Comparison of ENCODE assay signal across 8 cellular contexts in genomic region chr21:42496839-42497202, GRCh38. TPM values are rescaled to one million over a fixed set of nuclear protein-coding genes. Genes with fewer than 3 reads are reported as not detected.
A peak's percentile ranks its signal among the peaks of the same experiment; 100 is the strongest.
DNase-seq lines count a peak whose midpoint lies in the region; ATAC-seq lines count a peak whose summit lies in the region.

No MANE protein-coding gene starts in this region.

- CTCF ChIA-PET in activated naive CD4-positive, alpha-beta T cell treated with anti-CD3 and anti-CD28 coated beads for 36 hours (lab: Charles Lee): interaction anchor here (1.1 kb wide), 1 partner anchor 18 kb away, joined by 3 read pairs; no protein-coding TSS in a partner anchor

- no peaks in the 10 kb centered on the region for H3K9me3 Mint-ChIP-seq in activated naive CD4-positive, alpha-beta T cell treated with anti-CD3 and anti-CD28 coated beads for 36 hours
- H3K9me3 Mint-ChIP-seq in activated naive CD4-positive, alpha-beta T cell treated with anti-CD3 and anti-CD28 coated beads, Interleukin-2, amount 50 U/mL, for 72 hours: no peaks in the 10 kb centered on the region
- no peaks in the 10 kb centered on the region for H3K9me3 Mint-ChIP-seq in stimulated activated effector memory CD8-positive, alpha-beta T cell treated with anti-CD3 and anti-CD28 coated beads, Interleukin-12 subunit alpha, Interleukin-12 subunit beta, amount 100 ng/mL, for 72 hours

- no peaks in the 10 kb centered on the region for H3K27me3 Mint-ChIP-seq in activated naive CD4-positive, alpha-beta T cell treated with anti-CD3 and anti-CD28 coated beads for 36 hours (ENCODE audit: low read depth)

- H3K9ac ChIP-seq in iPS-15b (ENCODE audit: low read depth, low read length): peak overlapping the region; percentile 17

- H3K9me3 ChIP-seq in iPS-15b (ENCODE audit: control insufficient read depth, insufficient read depth, low read length): no peaks in the 10 kb centered on the region

- H3K4me1 Mint-ChIP-seq in activated naive CD4-positive, alpha-beta T cell treated with anti-CD3 and anti-CD28 coated beads for 36 hours (ENCODE audit: low read depth): peaks cover 24% of the 10 kb centered on the region
- H3K4me1 Mint-ChIP-seq in stimulated activated effector memory CD8-positive, alpha-beta T cell treated with anti-CD3 and anti-CD28 coated beads, Interleukin-12 subunit alpha, Interleukin-12 subunit beta, amount 100 ng/mL, for 72 hours: peaks cover 16% of the 10 kb centered on the region

- intact Hi-C loops in activated naive CD4-positive, alpha-beta T cell treated with anti-CD3 and anti-CD28 coated beads for 36 hours (cut with micrococcal nuclease): loop anchor here (1.0 to 2.0 kb wide), 3 partner anchors 18 to 32 kb away; no protein-coding TSS in a partner anchor

- H3K27me3 ChIP-seq in iPS-15b (ENCODE audit: control insufficient read depth, insufficient read depth, low read length): peaks cover 7% of the 10 kb centered on the region

- no peaks in the 10 kb centered on the region for H3K36me3 Mint-ChIP-seq in activated naive CD4-positive, alpha-beta T cell treated with anti-CD3 and anti-CD28 coated beads for 36 hours (ENCODE audit: low read depth)
- H3K36me3 Mint-ChIP-seq in activated naive CD4-positive, alpha-beta T cell treated with anti-CD3 and anti-CD28 coated beads, Interleukin-2, amount 50 U/mL, for 72 hours: no peaks in the 10 kb centered on the region
- H3K36me3 Mint-ChIP-seq in stimulated activated effector memory CD8-positive, alpha-beta T cell treated with anti-CD3 and anti-CD28 coated beads, Interleukin-12 subunit alpha, Interleukin-12 subunit beta, amount 100 ng/mL, for 72 hours: no peaks in the 10 kb centered on the region

- peaks cover 6% of the 10 kb centered on the region for H3K4me1 ChIP-seq in iPS-15b (ENCODE audit: control insufficient read depth, insufficient read depth, low read length)

- H3K27ac Mint-ChIP-seq in activated naive CD4-positive, alpha-beta T cell treated with anti-CD3 and anti-CD28 coated beads for 36 hours: peak overlapping the region; percentile 84
- peak overlapping the region; percentile 81 to 92 for H3K27ac Mint-ChIP-seq in activated naive CD4-positive, alpha-beta T cell treated with anti-CD3 and anti-CD28 coated beads, Interleukin-2, amount 50 U/mL, for 72 hours
- H3K27ac Mint-ChIP-seq in stimulated activated effector memory CD8-positive, alpha-beta T cell treated with anti-CD3 and anti-CD28 coated beads, Interleukin-12 subunit alpha, Interleukin-12 subunit beta, amount 100 ng/mL, for 72 hours: peak overlapping the region; percentile 91

- DNase-seq in activated naive CD4-positive, alpha-beta T cell treated with anti-CD3 and anti-CD28 coated beads for 36 hours: no peak
- DNase-seq in activated naive CD4-positive, alpha-beta T cell treated with anti-CD3 and anti-CD28 coated beads, Interleukin-2, amount 50 U/mL, for 16 hours: no peak
- no peak for DNase-seq in activated naive CD4-positive, alpha-beta T cell treated with anti-CD3 and anti-CD28 coated beads, Interleukin-2, amount 50 U/mL, for 72 hours (ENCODE audit: low spot score in 2 of 2)
- no peak for DNase-seq in stimulated activated effector memory CD8-positive, alpha-beta T cell treated with anti-CD3 and anti-CD28 coated beads, Interleukin-12 subunit alpha, Interleukin-12 subunit beta, amount 100 ng/mL, for 72 hours (ENCODE audit: low spot score in 2 of 2)
- DNase-seq in activated CD4-positive, alpha-beta T cell treated with anti-CD3 and anti-CD28 coated beads, Interleukin-2, amount 50 U/mL, for 48 hours: no peak

- peak overlapping the region; percentile 82 for H3K4me3 ChIP-seq in iPS-15b (ENCODE audit: low read depth, low read length)

- H3K4me3 Mint-ChIP-seq in activated naive CD4-positive, alpha-beta T cell treated with anti-CD3 and anti-CD28 coated beads for 36 hours: peak overlapping the region; percentile 89
- peak overlapping the region; percentile 88 for H3K4me3 Mint-ChIP-seq in stimulated activated effector memory CD8-positive, alpha-beta T cell treated with anti-CD3 and anti-CD28 coated beads, Interleukin-12 subunit alpha, Interleukin-12 subunit beta, amount 100 ng/mL, for 72 hours

- no peaks in the 10 kb centered on the region for H3K36me3 ChIP-seq in iPS-15b (ENCODE audit: control insufficient read depth, insufficient read depth, low read length)

- no peak for ATAC-seq in activated naive CD4-positive, alpha-beta T cell treated with anti-CD3 and anti-CD28 coated beads, Interleukin-2, amount 50 U/mL, for 72 hours
- ATAC-seq in stimulated activated effector memory CD8-positive, alpha-beta T cell treated with anti-CD3 and anti-CD28 coated beads, Interleukin-12 subunit alpha, Interleukin-12 subunit beta, amount 100 ng/mL, for 72 hours: no peak
- ATAC-seq in GM18502 (IDR thresholded peaks at IDR 0.05; ENCODE audit: poor library complexity, unreplicated experiment) (no peak), HG02763 (IDR thresholded peaks at IDR 0.05; ENCODE audit: unreplicated experiment) (no peak)

RNA-seq across cellular contexts. Expression of gene RSPH1, which starts 0.8 kb away (rescaled TPM):
- total RNA-seq in activated naive CD4-positive, alpha-beta T cell treated with anti-CD3 and anti-CD28 coated beads for 36 hours: under 1 TPM in 1 of 2 experiments, not detected in 1; 0.22 TPM
- total RNA-seq in activated naive CD4-positive, alpha-beta T cell treated with anti-CD3 and anti-CD28 coated beads, Interleukin-2, amount 50 U/mL, for 72 hours: under 1 TPM; 0.11 to 0.33 TPM

RNA-seq across cellular contexts. Expression of gene SLC37A1, which starts 16.8 kb away (rescaled TPM):
- total RNA-seq in activated naive CD4-positive, alpha-beta T cell treated with anti-CD3 and anti-CD28 coated beads for 36 hours: 10 to 100 TPM; 18.4 to 18.7 TPM
- total RNA-seq in activated naive CD4-positive, alpha-beta T cell treated with anti-CD3 and anti-CD28 coated beads, Interleukin-2, amount 50 U/mL, for 72 hours: 10 to 100 TPM; 15.2 to 20.6 TPM
